22 cellular contexts compared by ENCODE assay signal in genomic region chr4:94364527-94364926, GRCh38. TPM values are rescaled to one million over a fixed set of nuclear protein-coding genes. Genes with fewer than 3 reads are reported as not detected.
"Had no signal": no experiment of that assay in that cellular context is flagged by ENCODE, and none has a peak within 500 bp of the region (broad histone marks: within the 10 kb centered on the region; RNA-seq: fewer than 3 reads in every experiment).

No MANE protein-coding gene starts in this region.

- H3K27ac ChIP-seq: HL-60, KMS-11, RWPE1, SJCRH30 had no signal

- H3K4me1 ChIP-seq: SJCRH30 had no signal

- H3K9me3 ChIP-seq: SJCRH30 had no signal

- H3K4me3 ChIP-seq: K562, SJCRH30 had no signal

- H3K36me3 ChIP-seq: SJCRH30 had no signal

- H3K4me2 ChIP-seq: KMS-11 had no signal

- DNase-seq: Kasumi-1, MV-4-11, NCI-H1048, NCI-H1105, NCI-H1417, NCI-H1436 treated with DMSO at 0.1 percent for 48 hours, NCI-H1694, NCI-H187 treated with DMSO at 0.1 percent for 48 hours, NCI-H2029 treated with DMSO at 0.1 percent for 48 hours, NCI-H2227 treated with DMSO at 0.1 percent for 48 hours, NCI-H524, NCI-H526 treated with DMSO at 0.1 percent for 48 hours, NCI-H748 treated with DMSO at 0.1 percent for 48 hours, SHP77 treated with DMSO at 0.1 percent for 48 hours, SJCRH30, SW 1271, T-cell had no signal

- H3K27me3 ChIP-seq: SJCRH30 had no signal

- H3K9ac ChIP-seq: KMS-11 had no signal

RNA-seq across cellular contexts. Expression of gene HPGDS, which starts 21.9 kb away (rescaled TPM):
- total RNA-seq: M059J, SJCRH30 had no signal
